In genomic region chr4:4627906-4628305, GRCh38 we compare ENCODE assay signal across 19 cellular contexts.
"Had no signal": no experiment of that assay in that cellular context is flagged by ENCODE, and none has a peak within 500 bp of the region (broad histone marks: within the 10 kb centered on the region; RNA-seq: fewer than 3 reads in every experiment).

No MANE protein-coding gene starts in this region.

- DNase-seq: IMR-90, Kasumi-1, MM.1S, NCI-H1092 treated with DMSO at 0.1 percent for 48 hours, NCI-H1436, NCI-H187, NCI-H2081 treated with DMSO at 0.1 percent for 48 hours, NCI-H2171, NCI-H226, NCI-H446, NCI-H510A, NCI-H524 treated with DMSO at 0.1 percent for 48 hours, NCI-H69, NCI-H774, Right ventricle myocardium superior, RPMI8226, SW 1271 had no signal

- ATAC-seq: HepG2 had no signal

- H3K27ac ChIP-seq: KMS-11 had no signal
